Comparison of ENCODE assay signal across 1 cellular context in genomic region chr9:101435601-101436079, GRCh38.
TF ChIP-seq lines count a peak whose summit lies in the region.

ALDOB (minus strand) TSS chr9:101435774; CDS start chr9:101430887, 4,887 bp downstream.

TF ChIP-seq in SK-N-SH, 30 proteins besides CTCF, POLR2A, EP300 and RAD21 (continued from another document):
- TF ChIP-seq USF1 (IDR thresholded peaks at IDR 0.05; ENCODE audit: borderline replicate concordance, low read depth) (no peak), ELF1 (IDR thresholded peaks at IDR 0.05) (no peak), GABPA (IDR thresholded peaks at IDR 0.05; ENCODE audit: low read depth) (no peak), PBX3 (IDR thresholded peaks at IDR 0.05) (no peak), MAX (IDR thresholded peaks at IDR 0.05; ENCODE audit: low read depth) (no peak), RFX5 (IDR thresholded peaks at IDR 0.05; ENCODE audit: low read length) (no peak), GATA2 (CRISPR knock-in tag; IDR thresholded peaks at IDR 0.05) (no peak), ZBTB33 (IDR thresholded peaks at IDR 0.05; ENCODE audit: borderline replicate concordance, low read depth) (no peak), MEF2A (IDR thresholded peaks at IDR 0.05; ENCODE audit: borderline replicate concordance, low read depth) (no peak)
